In the genomic region with DNA sequence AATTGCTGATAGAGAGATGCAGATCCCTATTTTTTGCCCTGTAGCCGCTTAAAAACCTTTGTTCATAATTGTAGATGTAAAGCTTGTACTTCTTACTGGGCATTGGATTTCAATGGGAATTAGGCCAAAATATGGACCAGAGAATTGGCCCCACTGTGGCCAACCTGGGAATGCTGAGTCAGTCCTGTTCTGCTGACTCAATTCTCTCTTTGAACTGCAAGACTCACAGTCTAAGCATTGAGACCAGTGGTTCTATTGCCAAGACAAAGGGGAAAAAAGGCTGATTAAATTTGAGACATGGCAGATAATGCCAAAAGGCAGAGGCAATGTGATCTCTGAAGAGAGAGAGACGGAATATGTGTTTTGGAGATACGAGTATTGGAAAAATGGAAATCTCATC, we compare ENCODE assay signal across 9 cellular contexts.
DNase-seq lines count a peak whose midpoint lies in the region; ATAC-seq and TF ChIP-seq lines count a peak whose summit lies in the region.
"Had no signal": no experiment of that assay in that cellular context is flagged by ENCODE, and none has a peak within 500 bp of the region (broad histone marks: within the 10 kb centered on the region; RNA-seq: fewer than 3 reads in every experiment).

No MANE protein-coding gene starts in this region.

- H3K27me3 ChIP-seq in body of pancreas (no peaks in the 10 kb centered on the region), right lobe of liver (no peaks in the 10 kb centered on the region), transverse colon (no peaks in the 10 kb centered on the region)

- in situ Hi-C loops in transverse colon (cut with MboI; ENCODE audit: low pct_ligation_motif_present in 1 of 4, low pct_unique_long_range_greater_than_20kb in 1 of 4, low sequenced_read_pairs in 3 of 4), result loop anchor here in 2 of 4 donors (5.0 to 25.0 kb wide), 3 partner anchors 136 to 192 kb away; no protein-coding TSS in a partner anchor

- DNase-seq in body of pancreas (no peak), right lobe of liver (no peak), transverse colon (no peak), NOMO-1 treated with dmso at 0.1 percent for 144 hours (lab: John Stamatoyannopoulos, UW; ENCODE audit: unreplicated experiment) (no peak), amniotic stem cell (lab: John Stamatoyannopoulos, UW) (no peak)
- no peak for DNase-seq in stimulated activated naive CD4-positive, alpha-beta T cell treated with Interleukin-2 at 50 U/mL for 16 hours (lab: John Stamatoyannopoulos, UW)
- DNase-seq: OCI-M1 had no signal

- H3K27ac ChIP-seq in body of pancreas, result peak overlapping the region; percentile 85 to 95 (median 92)
- H3K27ac ChIP-seq in right lobe of liver, result peak overlapping the region; percentile 13 to 88 (median 80)
- H3K27ac ChIP-seq in transverse colon, result peak overlapping the region; percentile 85 to 89 (median 88)

- TF ChIP-seq EP300 in transverse colon (IDR thresholded peaks at IDR 0.05; ENCODE audit: low read depth), result no peak

- intact Hi-C loops in body of pancreas (cut with DNase I), result no loop called here
- intact Hi-C loops in right lobe of liver (cut with DNase I), result no loop called here
- intact Hi-C loops in transverse colon (cut with DNase I; ENCODE audit: low total_unique reads), result loop anchor here (10.0 kb wide), 1 partner anchor 192 kb away; no protein-coding TSS in a partner anchor

- H3K4me3 ChIP-seq in body of pancreas (no peak overlapping the region), right lobe of liver (no peak overlapping the region), transverse colon (no peak overlapping the region)

- peaks cover 52% of the 10 kb centered on the region for H3K4me1 ChIP-seq in body of pancreas
- peaks cover 0 to 67% (median 25%) of the 10 kb centered on the region in 4 donors for H3K4me1 ChIP-seq in right lobe of liver
- H3K4me1 ChIP-seq in transverse colon, result peaks cover 38 to 48% (median 41%) of the 10 kb centered on the region in 4 donors

- TF ChIP-seq POLR2A in body of pancreas (IDR thresholded peaks at IDR 0.05) (no peak), right lobe of liver (IDR thresholded peaks at IDR 0.05) (no peak), transverse colon (IDR thresholded peaks at IDR 0.05) (no peak)

- ATAC-seq in HG02610 (IDR thresholded peaks at IDR 0.05; ENCODE audit: unreplicated experiment) (peak; percentile 74), body of pancreas (no peak), right lobe of liver (no peak), HG03460 (IDR thresholded peaks at IDR 0.05; ENCODE audit: unreplicated experiment) (no peak)

- TF ChIP-seq CTCF in body of pancreas (IDR thresholded peaks at IDR 0.05) (no peak), right lobe of liver (IDR thresholded peaks at IDR 0.05) (no peak), transverse colon (IDR thresholded peaks at IDR 0.05) (no peak)

- H3K9me3 ChIP-seq in body of pancreas, result no peaks in the 10 kb centered on the region
- no peaks in the 10 kb centered on the region for H3K9me3 ChIP-seq in right lobe of liver
- no peaks in the 10 kb centered on the region for H3K9me3 ChIP-seq in transverse colon

- no peaks in the 10 kb centered on the region for H3K36me3 ChIP-seq in body of pancreas (replicated peaks in 1 of 2; ENCODE audit: insufficient read depth in 1 of 2, low read depth in 2 of 2)
- no peaks in the 10 kb centered on the region for H3K36me3 ChIP-seq in right lobe of liver
- no peaks in the 10 kb centered on the region for H3K36me3 ChIP-seq in transverse colon

- WGBS in body of pancreas, 2 donors, result 89 to 100% methylated on average over 3 of the region's 3 CpGs
- 96% methylated on average over 3 of the region's 3 CpGs for WGBS in right lobe of liver (ENCODE audit: insufficient coverage, low coverage, low lambda C conversion rate, missing lambda C conversion rate)
- 75 to 95% methylated on average over 1 to 3 of the region's 3 CpGs for WGBS in transverse colon (ENCODE audit: low coverage in 1 of 2), 2 donors
